8 cellular contexts compared by ENCODE assay signal in genomic region chr1:154445040-154445472, GRCh38. TPM values are rescaled to one million over a fixed set of nuclear protein-coding genes. Genes with fewer than 3 reads are reported as not detected.
A peak's percentile ranks its signal among the peaks of the same experiment; 100 is the strongest.
DNase-seq lines count a peak whose midpoint lies in the region; ATAC-seq and TF ChIP-seq lines count a peak whose summit lies in the region.

No MANE protein-coding gene starts in this region.

- H3K9me3 Mint-ChIP-seq in immature natural killer cell (no peaks in the 10 kb centered on the region), neural progenitor cell (no peaks in the 10 kb centered on the region)

- H2AFZ ChIP-seq in neural progenitor cell (replicated peaks): no peak overlapping the region

- H3K4me3 Mint-ChIP-seq in T-helper 17 cell: peak overlapping the region; percentile 41
- H3K4me3 Mint-ChIP-seq in immature natural killer cell: peak overlapping the region in 4 of 5 donors; percentile 30 to 41 (median 40)
- no peak overlapping the region for H3K4me3 Mint-ChIP-seq in neural progenitor cell

- no peaks in the 10 kb centered on the region for H3K27me3 Mint-ChIP-seq in T-helper 17 cell
- peaks cover 6 to 14% (median 8%) of the 10 kb centered on the region in 3 donors for H3K27me3 Mint-ChIP-seq in immature natural killer cell (ENCODE audit: low read depth in 3 of 3)
- peaks cover 17% of the 10 kb centered on the region for H3K27me3 Mint-ChIP-seq in neural progenitor cell (ENCODE audit: insufficient read depth, low read depth)

- no peaks in the 10 kb centered on the region for H3K36me3 ChIP-seq in neural progenitor cell

- DNase-seq in ELR (ENCODE audit: low read depth): peak; percentile 94
- no peak for DNase-seq in T-helper 17 cell
- DNase-seq in immature natural killer cell: peak; percentile 21 to 49 (median 30)
- DNase-seq in NOMO-1 treated with dmso at 0.1 percent for 144 hours (lab: John Stamatoyannopoulos, UW; ENCODE audit: unreplicated experiment): no peak
- DNase-seq in neural progenitor cell (ENCODE audit: low spot score): no peak
- no peak for DNase-seq in NCI-H526 (lab: John Stamatoyannopoulos, UW)

- H4K20me1 ChIP-seq in neural progenitor cell (ENCODE audit: low read depth): no peaks in the 10 kb centered on the region

- peaks cover 30% of the 10 kb centered on the region for H3K4me1 Mint-ChIP-seq in T-helper 17 cell
- peaks cover 14 to 18% of the 10 kb centered on the region in 2 donors for H3K4me1 Mint-ChIP-seq in immature natural killer cell
- H3K4me1 Mint-ChIP-seq in neural progenitor cell: peaks cover 10% of the 10 kb centered on the region

- ATAC-seq in GM21723 (IDR thresholded peaks at IDR 0.05; ENCODE audit: unreplicated experiment) (peak; percentile 68), T-helper 17 cell (peak; percentile 46), GM18907 (IDR thresholded peaks at IDR 0.05; ENCODE audit: unreplicated experiment) (no peak)

- no peaks in the 10 kb centered on the region for H3K4me1 ChIP-seq in neural progenitor cell

- H3K36me3 Mint-ChIP-seq in T-helper 17 cell (ENCODE audit: low read depth): peaks cover 14% of the 10 kb centered on the region
- peaks cover 0 to 5% (median 0%) of the 10 kb centered on the region in 3 donors for H3K36me3 Mint-ChIP-seq in immature natural killer cell
- no peaks in the 10 kb centered on the region for H3K36me3 Mint-ChIP-seq in neural progenitor cell

- H3K79me2 ChIP-seq in neural progenitor cell (ENCODE audit: low read depth): no peaks in the 10 kb centered on the region

- no peaks in the 10 kb centered on the region for H3K9me3 ChIP-seq in T-helper 17 cell (ENCODE audit: control insufficient read depth, low read length, poor library complexity, severe bottlenecking)
- H3K9me3 ChIP-seq in neural progenitor cell (ENCODE audit: low read depth): no peaks in the 10 kb centered on the region

- H3K9ac ChIP-seq in neural progenitor cell: no peak overlapping the region

- no peak overlapping the region for H3K4me3 ChIP-seq in neural progenitor cell

- no peaks in the 10 kb centered on the region for H3K27me3 ChIP-seq in neural progenitor cell

- H3F3A ChIP-seq in neural progenitor cell (ENCODE audit: low read depth): peaks cover 5% of the 10 kb centered on the region

- no peak for TF ChIP-seq CTCF in neural progenitor cell (IDR thresholded peaks at IDR 0.05)

- peak overlapping the region; percentile 77 for H3K27ac Mint-ChIP-seq in T-helper 17 cell
- peak overlapping the region in 1 of 6 donors; percentile 49 for H3K27ac Mint-ChIP-seq in immature natural killer cell
- H3K27ac Mint-ChIP-seq in neural progenitor cell: no peak overlapping the region

- H3K4me2 ChIP-seq in neural progenitor cell: no peak overlapping the region

- no peak overlapping the region for H3K27ac ChIP-seq in neural progenitor cell

RNA-seq across cellular contexts. Expression of gene IL6R, which starts 39.9 kb away (rescaled TPM):
- total RNA-seq in T-helper 17 cell (10 to 100 TPM; 72.8 to 79.0 TPM), neural progenitor cell (ENCODE audit: low replicate concordance) (0.09 TPM in 1 of 2 replicates, not detected in the other)
- polyA plus RNA-seq in immature natural killer cell: 1 to 10 TPM in 2 of 3 donors, under 1 TPM in 1; 0.50 to 4.2 (median 2.6) TPM

RNA-seq across cellular contexts. Expression of gene TDRD10, which starts 57.0 kb away (rescaled TPM):
- total RNA-seq in T-helper 17 cell (under 1 TPM in 1 of 2 donors, not detected in 1; 0.12 TPM), neural progenitor cell (ENCODE audit: low replicate concordance) (not detected in 2 replicates)
- polyA plus RNA-seq in immature natural killer cell: not detected

RNA-seq across cellular contexts. Expression of gene SHE, which starts 57.2 kb away (rescaled TPM):
- under 1 TPM in 1 of 2 donors, not detected in 1; 0.13 TPM for total RNA-seq in T-helper 17 cell
- polyA plus RNA-seq in immature natural killer cell: under 1 TPM in 1 of 3 donors, not detected in 2; 0.13 TPM
- 0.04 TPM in 1 of 2 replicates, not detected in the other for total RNA-seq in neural progenitor cell (ENCODE audit: low replicate concordance)

Comparison
In these comparisons a context has a peak if more than half of its experiments do, and no peak if none do; other contexts are left out.
1. DNase-seq: peak in ELR (single experiment) and immature natural killer cell (3 of 3); none in T-helper 17 cell (0 of 3), NOMO-1 treated with dmso at 0.1 percent for 144 hours (single experiment), neural progenitor cell (single experiment) and NCI-H526 (0 of 2).
2. RNA of gene IL6R, which starts 39.9 kb away (total RNA-seq): 72.8 to 79.0 TPM in T-helper 17 cell; 0.09 TPM in neural progenitor cell; every median in the first group is over 10 times any median in the second.